Comparison of ENCODE assay signal across 1 cellular context in genomic region chr4:25484243-25484721, GRCh38.
TF ChIP-seq lines count a peak whose summit lies in the region.

No MANE protein-coding gene starts in this region.

TF ChIP-seq in H1, 55 proteins besides CTCF, POLR2A, EP300 and RAD21 (continued from another document):
- TF ChIP-seq SRF (IDR thresholded peaks at IDR 0.05; ENCODE audit: low read depth, low read length): no peak
- no peak for TF ChIP-seq CHD2 (IDR thresholded peaks at IDR 0.05; ENCODE audit: low read length)
- no peak for TF ChIP-seq NANOG (IDR thresholded peaks at IDR 0.05; ENCODE audit: insufficient read depth, low read depth, low read length, poor library complexity, severe bottlenecking)
- no peak for TF ChIP-seq TBP (IDR thresholded peaks at IDR 0.05; ENCODE audit: low read depth, low read length)
- no peak for TF ChIP-seq SIRT6 (IDR thresholded peaks at IDR 0.05; ENCODE audit: low read length)
- no peak for TF ChIP-seq RFX5 (IDR thresholded peaks at IDR 0.05; ENCODE audit: borderline replicate concordance, low read depth, low read length)
- no peak for TF ChIP-seq ATF3 (IDR thresholded peaks at IDR 0.05; ENCODE audit: insufficient read depth, low read depth, low read length)
- TF ChIP-seq BACH1 (IDR thresholded peaks at IDR 0.05; ENCODE audit: low read length): no peak
- no peak for TF ChIP-seq BRCA1 (IDR thresholded peaks at IDR 0.05; ENCODE audit: low read depth, low read length)
- no peak for TF ChIP-seq JUND (IDR thresholded peaks at IDR 0.05; ENCODE audit: low read length)
TF ChIP-seq in H1: peak in this region for 0.
